Comparison of ENCODE assay signal across 21 cellular contexts in genomic region chr12:52920937-52921336, GRCh38. TPM values are rescaled to one million over a fixed set of nuclear protein-coding genes. Genes with fewer than 3 reads are reported as not detected.
DNase-seq lines count a peak whose midpoint lies in the region; TF ChIP-seq lines count a peak whose summit lies in the region.
"Had no signal": no experiment of that assay in that cellular context is flagged by ENCODE, and none has a peak within 500 bp of the region (broad histone marks: within the 10 kb centered on the region; RNA-seq: fewer than 3 reads in every experiment).

No MANE protein-coding gene starts in this region.

- TF ChIP-seq CTCF in nephron (IDR thresholded peaks at IDR 0.05; ENCODE audit: unreplicated experiment in 3 of 3), result no peak

- peak overlapping the region in 2 of 3 experiments; percentile 48 to 69 for H3K27ac Mint-ChIP-seq in nephron
- H3K27ac Mint-ChIP-seq: activated CD4-positive, alpha-beta T cell treated with anti-CD3 and anti-CD28 coated beads, Interleukin-2, amount 10 ng/mL, durations not matched to agents 24 days and 14 days; CD8-positive, alpha-beta memory T cell had no signal

- no peak overlapping the region for H3K4me3 ChIP-seq in H7 (ENCODE audit: insufficient read depth, low read depth, low read length)
- H3K4me3 ChIP-seq: mucosa of descending colon, tibial nerve had no signal

- H3K4me1 Mint-ChIP-seq in nephron, result peaks cover 12% of the 10 kb centered on the region
- H3K4me1 Mint-ChIP-seq: CD8-positive, alpha-beta memory T cell had no signal

- H3K36me3 ChIP-seq in H7 (replicated peaks; ENCODE audit: control insufficient read depth, insufficient read depth, low read length), result no peaks in the 10 kb centered on the region
- H3K36me3 ChIP-seq: tibial nerve had no signal

- DNase-seq in EL (peak; percentile 28), HT-29 (ENCODE audit: low spot score) (peak; percentile 47), ecto neural progenitor cell (ENCODE audit: low spot score) (peak; percentile 65), H7 (no peak), nucleus accumbens (lab: John Stamatoyannopoulos, UW) (no peak), pons (ENCODE audit: low spot score) (no peak), NOMO-1 treated with dmso at 0.1 percent for 144 hours (lab: John Stamatoyannopoulos, UW; ENCODE audit: unreplicated experiment) (no peak)
- DNase-seq: activated CD4-positive, alpha-beta T cell treated with anti-CD3 and anti-CD28 coated beads, Interleukin-2, amount 10 ng/mL, durations not matched to agents 24 days and 14 days; activated gamma-delta T cell; CD8-positive, alpha-beta memory T cell; dermis blood vessel endothelial cell; DND-41; erythroblast; mucosa of descending colon; NCI-H1694 treated with DMSO at 0.1 percent for 48 hours; NCI-H345; Right ventricle myocardium superior; stimulated activated naive CD8-positive, alpha-beta T cell treated with anti-CD3 and anti-CD28 coated beads, Interleukin-15, Interleukin-2, amounts not matched to agents 100 U/mL and 50 U/mL, for 24 hours had no signal

- no peak overlapping the region for H3K4me3 Mint-ChIP-seq in nephron
- H3K4me3 Mint-ChIP-seq: activated CD4-positive, alpha-beta T cell treated with anti-CD3 and anti-CD28 coated beads, Interleukin-2, amount 10 ng/mL, durations not matched to agents 24 days and 14 days; CD8-positive, alpha-beta memory T cell had no signal

- no peaks in the 10 kb centered on the region for H3K27me3 ChIP-seq in H7 (ENCODE audit: control insufficient read depth, insufficient read depth, low read length)
- H3K27me3 ChIP-seq: tibial nerve had no signal

- no peaks in the 10 kb centered on the region for H3K9me3 Mint-ChIP-seq in nephron
- H3K9me3 Mint-ChIP-seq: activated CD4-positive, alpha-beta T cell treated with anti-CD3 and anti-CD28 coated beads, Interleukin-2, amount 10 ng/mL, durations not matched to agents 24 days and 14 days; CD8-positive, alpha-beta memory T cell had no signal

- no peaks in the 10 kb centered on the region for H3K36me3 Mint-ChIP-seq in nephron (ENCODE audit: low read depth)
- H3K36me3 Mint-ChIP-seq: CD8-positive, alpha-beta memory T cell had no signal

- peaks cover 3% of the 10 kb centered on the region for H3K27me3 Mint-ChIP-seq in nephron (ENCODE audit: low read depth)

RNA-seq across cellular contexts. Expression of gene KRT8, which starts 16.1 kb away (rescaled TPM):
- total RNA-seq in HT-29 (2014; rRNA removed; shearing (Covaris generic)), result 5,686 and 5,723 TPM in 2 replicates
- total RNA-seq in H7 (2014; rRNA removed; shearing (Covaris generic)), result 318 and 445 TPM in 2 replicates
- total RNA-seq: frontal cortex had no signal

RNA-seq across cellular contexts. Expression of gene KRT18, which starts 28.0 kb away (rescaled TPM):
- 9,796 and 10,041 TPM in 2 replicates for total RNA-seq in HT-29 (2014; rRNA removed; shearing (Covaris generic))
- total RNA-seq in H7 (2014; rRNA removed; shearing (Covaris generic)), result 578 and 613 TPM in 2 replicates

Comparison
In these comparisons a context has a peak if more than half of its experiments do, and no peak if none do; other contexts are left out.
1. DNase-seq: peak in EL (single experiment), HT-29 (single experiment) and ecto neural progenitor cell (single experiment); none in H7 (single experiment), nucleus accumbens (0 of 56), pons (single experiment) and NOMO-1 treated with dmso at 0.1 percent for 144 hours (single experiment).
2. RNA of gene KRT8, which starts 16.1 kb away (total RNA-seq): 5,686 to 5,723 TPM in HT-29; 318 to 445 TPM in H7; every median in the first group is over 10 times any median in the second.
3. RNA of gene KRT18, which starts 28.0 kb away (total RNA-seq): 9,796 to 10,041 TPM in HT-29; 578 to 613 TPM in H7; every median in the first group is over 10 times any median in the second.